Comparison of ENCODE assay signal across 19 cellular contexts in the genomic region with DNA sequence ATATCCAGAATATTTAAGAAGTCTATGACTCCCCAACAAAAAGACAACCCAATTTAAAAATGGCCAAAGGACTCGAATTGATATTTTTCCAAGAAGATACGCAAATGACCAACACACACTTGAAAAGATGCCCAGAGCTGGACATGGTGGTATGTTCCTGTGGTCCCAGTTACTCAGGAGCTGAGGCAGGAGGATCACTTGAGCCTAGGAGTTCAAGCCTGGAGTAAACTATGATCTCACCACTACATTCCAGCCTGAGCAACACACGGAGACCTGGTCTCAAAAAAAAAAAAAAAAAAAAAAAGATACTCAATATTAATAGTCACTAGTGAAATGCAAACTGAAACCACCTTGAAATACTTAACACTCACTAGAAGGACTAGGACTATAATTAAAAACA.
"Had no signal": no experiment of that assay in that cellular context is flagged by ENCODE, and none has a peak within 500 bp of the region (broad histone marks: within the 10 kb centered on the region; RNA-seq: fewer than 3 reads in every experiment).

No MANE protein-coding gene starts in this region.

- DNase-seq: activated B cell treated with CpG ODN at 0.5 μM for 24 hours; activated CD4-positive, alpha-beta memory T cell treated with anti-CD3 and anti-CD28 coated beads, Interleukin-2, amount 10 ng/mL, durations not matched to agents 7 days and 5 days; activated CD4-positive, alpha-beta T cell treated with anti-CD3 and anti-CD28 coated beads for 48 hours; activated CD8-positive, alpha-beta memory T cell treated with anti-CD3 and anti-CD28 coated beads, Interleukin-2, amount 50 U/mL, for 48 hours; activated effector memory CD4-positive, alpha-beta T cell treated with anti-CD3 and anti-CD28 coated beads, Interleukin-2, amount 50 U/mL, for 16 hours; activated naive CD4-positive, alpha-beta T cell treated with anti-CD3 and anti-CD28 coated beads, Interleukin-2, amount 50 U/mL, for 16 hours; activated T-cell treated with anti-CD3 and anti-CD28 coated beads, Interleukin-2, amount 50 U/mL, for 48 hours; dermis blood vessel endothelial cell; effector memory CD4-positive, alpha-beta T cell; left colon; lower lobe of right lung; nephron progenitor cell; sigmoid colon; spleen; stimulated activated CD4-positive, alpha-beta T cell treated with anti-CD3 and anti-CD28 coated beads, Interleukin-4, amount 100 ng/mL, for 4 hours; T-helper 9 cell; tibial artery had no signal

- H3K27ac ChIP-seq: esophagus muscularis mucosa, hepatocyte, lower lobe of right lung, sigmoid colon, spleen had no signal

- H3K36me3 ChIP-seq: esophagus muscularis mucosa, lower lobe of right lung, sigmoid colon, spleen, tibial artery had no signal

- H3K4me3 ChIP-seq: esophagus muscularis mucosa, hepatocyte, lower lobe of right lung, sigmoid colon, spleen, tibial artery had no signal

- H3K9me3 ChIP-seq: esophagus muscularis mucosa, lower lobe of right lung, sigmoid colon, spleen, tibial artery had no signal
